Comparison of ENCODE assay signal across 10 cellular contexts in genomic region chr3:110568246-110568645, GRCh38.
DNase-seq lines count a peak whose midpoint lies in the region; ATAC-seq, FAIRE-seq and TF ChIP-seq lines count a peak whose summit lies in the region.
"Had no signal": no experiment of that assay in that cellular context is flagged by ENCODE, and none has a peak within 500 bp of the region (broad histone marks: within the 10 kb centered on the region; RNA-seq: fewer than 3 reads in every experiment).

No MANE protein-coding gene starts in this region.

- no peaks in the 10 kb centered on the region for H3K27me3 ChIP-seq in keratinocyte (ENCODE audit: control insufficient read depth, extremely low read depth, insufficient read depth, low read length)

- no peak overlapping the region for H3K9ac ChIP-seq in keratinocyte (ENCODE audit: control insufficient read depth, extremely low read depth, insufficient read depth, low read length)

- peak; percentile 66 for DNase-seq in GM03348 (ENCODE audit: low spot score)
- DNase-seq in RPMI7951 (ENCODE audit: low read depth): peak; percentile 96
- DNase-seq in keratinocyte (ENCODE audit: low read depth, low spot score): peak; percentile 17
- no peak for DNase-seq in activated naive CD4-positive, alpha-beta T cell treated with anti-CD3 and anti-CD28 coated beads for 36 hours
- no peak for DNase-seq in NOMO-1 treated with DMSO at 0.1 percent for 48 hours (lab: John Stamatoyannopoulos, UW; ENCODE audit: unreplicated experiment)
- DNase-seq in T-cell: no peak
- DNase-seq: GDM1; stimulated activated CD4-positive, alpha-beta T cell treated with anti-CD3 and anti-CD28 coated beads, Interleukin-2, amount 100 ng/mL, for 48 hours had no signal

- dilution Hi-C loops in keratinocyte (cut with MboI; ENCODE audit: extremely low pct_ligation_motif_present, low sequenced_read_pairs): no loop called here

- peaks cover 6% of the 10 kb centered on the region for H3K4me1 ChIP-seq in keratinocyte (ENCODE audit: control insufficient read depth, extremely low read depth, insufficient read depth, low read length)

- POLR2A ChIA-PET in T-cell (lab: Charles Lee): no interaction called here

- no peaks in the 10 kb centered on the region for H3K9me3 ChIP-seq in keratinocyte (ENCODE audit: control insufficient read depth, low read depth, low read length)

- H3K27me3 Mint-ChIP-seq in activated naive CD4-positive, alpha-beta T cell treated with anti-CD3 and anti-CD28 coated beads for 36 hours (ENCODE audit: low read depth): peaks cover 12% of the 10 kb centered on the region
- H3K27me3 Mint-ChIP-seq in T-cell: peaks cover 5 to 6% of the 10 kb centered on the region in 2 donors

- H3K36me3 ChIP-seq in keratinocyte (ENCODE audit: control insufficient read depth in 2 of 2, extremely low read depth in 1 of 2, insufficient read depth in 2 of 2, low read length in 2 of 2): no peaks in the 10 kb centered on the region

- H3K27ac ChIP-seq in keratinocyte (ENCODE audit: control insufficient read depth, insufficient read depth, low read length): no peak overlapping the region

- no peaks in the 10 kb centered on the region for H3K4me1 Mint-ChIP-seq in activated naive CD4-positive, alpha-beta T cell treated with anti-CD3 and anti-CD28 coated beads for 36 hours (ENCODE audit: low read depth)
- no peaks in the 10 kb centered on the region for H3K4me1 Mint-ChIP-seq in T-cell

- peak overlapping the region; percentile 34 for H3K4me2 ChIP-seq in keratinocyte (ENCODE audit: control insufficient read depth, extremely low read depth, insufficient read depth, low read depth, low read length)

- H3K36me3 Mint-ChIP-seq in activated naive CD4-positive, alpha-beta T cell treated with anti-CD3 and anti-CD28 coated beads for 36 hours (ENCODE audit: low read depth): no peaks in the 10 kb centered on the region
- H3K36me3 Mint-ChIP-seq in T-cell: no peaks in the 10 kb centered on the region

- H4K20me1 ChIP-seq in keratinocyte (ENCODE audit: control insufficient read depth, extremely low read depth, insufficient read depth, low read length): no peaks in the 10 kb centered on the region

- H2AFZ ChIP-seq in keratinocyte (ENCODE audit: control insufficient read depth, low read length): no peak overlapping the region

- intact Hi-C loops in activated naive CD4-positive, alpha-beta T cell treated with anti-CD3 and anti-CD28 coated beads for 36 hours (cut with micrococcal nuclease): no loop called here

- CTCF ChIA-PET in activated naive CD4-positive, alpha-beta T cell treated with anti-CD3 and anti-CD28 coated beads for 36 hours (lab: Charles Lee): no interaction called here
- CTCF ChIA-PET in T-cell (lab: Charles Lee): no interaction called here

- H3K9me1 ChIP-seq in keratinocyte (ENCODE audit: control insufficient read depth, extremely low read depth, insufficient read depth, low read length): no peaks in the 10 kb centered on the region

- peak; percentile 91 for FAIRE-seq in keratinocyte (lab: Jason Lieb, UNC)

- H3K9me3 Mint-ChIP-seq in activated naive CD4-positive, alpha-beta T cell treated with anti-CD3 and anti-CD28 coated beads for 36 hours: no peaks in the 10 kb centered on the region
- no peaks in the 10 kb centered on the region for H3K9me3 Mint-ChIP-seq in T-cell

- no peak overlapping the region for H3K4me3 Mint-ChIP-seq in activated naive CD4-positive, alpha-beta T cell treated with anti-CD3 and anti-CD28 coated beads for 36 hours
- H3K4me3 Mint-ChIP-seq in T-cell: no peak overlapping the region

- no peaks in the 10 kb centered on the region for H3K79me2 ChIP-seq in keratinocyte (ENCODE audit: control insufficient read depth, insufficient read depth, low read length)

- ATAC-seq in HG02588 (IDR thresholded peaks at IDR 0.05; ENCODE audit: unreplicated experiment): peak; percentile 93
- no peak for ATAC-seq in GM18909 (IDR thresholded peaks at IDR 0.05; ENCODE audit: poor library complexity, unreplicated experiment)
- no peak for ATAC-seq in T-cell (replicated peaks in 1 of 4)

- H3K27ac Mint-ChIP-seq in activated naive CD4-positive, alpha-beta T cell treated with anti-CD3 and anti-CD28 coated beads for 36 hours: no peak overlapping the region
- H3K27ac Mint-ChIP-seq in T-cell: no peak overlapping the region

- no peak for TF ChIP-seq CTCF in keratinocyte (optimal IDR thresholded peaks at IDR 0.05 in 1 of 3, IDR thresholded peaks at IDR 0.05 in 1 of 3, conservative IDR thresholded peaks at IDR 0.05 in 1 of 3; ENCODE audit: extremely low read depth in 1 of 3, insufficient read depth in 2 of 3, low read length in 3 of 3)

- no peak overlapping the region for H3K4me3 ChIP-seq in keratinocyte (ENCODE audit: control insufficient read depth in 2 of 3, extremely low read depth in 1 of 3, insufficient read depth in 2 of 3, low read depth in 1 of 3, low read length in 3 of 3)

Comparison
In these comparisons a context has a peak if more than half of its experiments do, and no peak if none do; other contexts are left out.
1. DNase-seq: peak in GM03348 (single experiment), RPMI7951 (single experiment) and keratinocyte (single experiment); none in activated naive CD4-positive, alpha-beta T cell treated with anti-CD3 and anti-CD28 coated beads for 36 hours (single experiment), NOMO-1 treated with DMSO at 0.1 percent for 48 hours (single experiment) and T-cell (0 of 34).